1 cellular context compared by ENCODE assay signal in the genomic region with DNA sequence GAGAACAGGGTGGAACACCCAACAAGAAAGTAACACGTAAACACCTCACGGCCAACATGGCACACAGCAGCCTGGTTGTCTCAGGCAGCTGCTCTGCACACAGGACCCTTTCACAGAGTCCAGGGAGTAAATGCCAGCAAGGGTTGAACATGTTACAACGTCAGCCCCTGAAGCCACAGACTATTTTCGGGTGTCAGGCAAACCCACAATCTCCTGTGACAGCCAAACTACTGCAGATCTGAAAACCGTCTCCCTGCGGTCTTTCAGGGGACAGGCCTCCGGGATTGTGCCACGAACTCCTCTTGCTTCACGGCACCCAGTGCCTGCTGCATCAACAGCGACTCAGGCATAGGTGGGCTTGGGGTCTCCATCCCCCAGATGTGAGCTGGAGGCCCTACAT.
TF ChIP-seq lines count a peak whose summit lies in the region.

No MANE protein-coding gene starts in this region.

TF ChIP-seq in GM12878, 131 proteins besides CTCF, POLR2A, EP300 and RAD21 (continued from another document and continues in another):
- TF ChIP-seq YBX1 (IDR thresholded peaks at IDR 0.05), result no peak
- no peak for TF ChIP-seq MXI1 (IDR thresholded peaks at IDR 0.05; ENCODE audit: low read depth, low read length)
- peak; percentile 5; the same call in 1 of the 2 replicates for TF ChIP-seq ZNF384 (IDR thresholded peaks at IDR 0.05; ENCODE audit: borderline replicate concordance, low read depth, low read length)
- TF ChIP-seq STAT1 (conservative IDR thresholded peaks at IDR 0.05), result no peak
- no peak for TF ChIP-seq SREBF2 (IDR thresholded peaks at IDR 0.05; ENCODE audit: low read length)
- TF ChIP-seq TBL1XR1 (IDR thresholded peaks at IDR 0.05; ENCODE audit: low read depth, low read length), result peak; percentile 34; the same call in 1 of the 2 replicates
- no peak for TF ChIP-seq BACH1 (IDR thresholded peaks at IDR 0.05; ENCODE audit: borderline replicate concordance)
- no peak for TF ChIP-seq ASH2L (IDR thresholded peaks at IDR 0.05; ENCODE audit: borderline replicate concordance, low read depth)
- TF ChIP-seq GABPA (IDR thresholded peaks at IDR 0.05; ENCODE audit: low read depth), result no peak
- TF ChIP-seq CHD2 (IDR thresholded peaks at IDR 0.05; ENCODE audit: borderline replicate concordance, low read depth, low read length), result peak; percentile 70; the same call in 1 of the 2 replicates
- TF ChIP-seq, protein P1, sequence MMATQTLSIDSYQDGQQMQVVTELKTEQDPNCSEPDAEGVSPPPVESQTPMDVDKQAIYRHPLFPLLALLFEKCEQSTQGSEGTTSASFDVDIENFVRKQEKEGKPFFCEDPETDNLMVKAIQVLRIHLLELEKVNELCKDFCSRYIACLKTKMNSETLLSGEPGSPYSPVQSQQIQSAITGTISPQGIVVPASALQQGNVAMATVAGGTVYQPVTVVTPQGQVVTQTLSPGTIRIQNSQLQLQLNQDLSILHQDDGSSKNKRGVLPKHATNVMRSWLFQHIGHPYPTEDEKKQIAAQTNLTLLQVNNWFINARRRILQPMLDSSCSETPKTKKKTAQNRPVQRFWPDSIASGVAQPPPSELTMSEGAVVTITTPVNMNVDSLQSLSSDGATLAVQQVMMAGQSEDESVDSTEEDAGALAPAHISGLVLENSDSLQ (IDR thresholded peaks at IDR 0.05), result peak; percentile 57; the same call in 1 of the 2 replicates
- no peak for TF ChIP-seq SUZ12 (IDR thresholded peaks at IDR 0.05; ENCODE audit: unreplicated experiment)
- TF ChIP-seq POLR2AphosphoS2 (IDR thresholded peaks at IDR 0.05; ENCODE audit: low read depth, low read length), result no peak
- TF ChIP-seq KLF5 (IDR thresholded peaks at IDR 0.05; ENCODE audit: partially characterized antibody), result peak; percentile 59
- no peak for TF ChIP-seq LARP7 (IDR thresholded peaks at IDR 0.05)
- TF ChIP-seq, protein P2, sequence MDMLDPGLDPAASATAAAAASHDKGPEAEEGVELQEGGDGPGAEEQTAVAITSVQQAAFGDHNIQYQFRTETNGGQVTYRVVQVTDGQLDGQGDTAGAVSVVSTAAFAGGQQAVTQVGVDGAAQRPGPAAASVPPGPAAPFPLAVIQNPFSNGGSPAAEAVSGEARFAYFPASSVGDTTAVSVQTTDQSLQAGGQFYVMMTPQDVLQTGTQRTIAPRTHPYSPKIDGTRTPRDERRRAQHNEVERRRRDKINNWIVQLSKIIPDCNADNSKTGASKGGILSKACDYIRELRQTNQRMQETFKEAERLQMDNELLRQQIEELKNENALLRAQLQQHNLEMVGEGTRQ (IDR thresholded peaks at IDR 0.05; ENCODE audit: borderline replicate concordance, low read depth, low read length), result no peak
- TF ChIP-seq EED (IDR thresholded peaks at IDR 0.05; ENCODE audit: low read depth), result peak; percentile 96
- TF ChIP-seq, protein P3, sequence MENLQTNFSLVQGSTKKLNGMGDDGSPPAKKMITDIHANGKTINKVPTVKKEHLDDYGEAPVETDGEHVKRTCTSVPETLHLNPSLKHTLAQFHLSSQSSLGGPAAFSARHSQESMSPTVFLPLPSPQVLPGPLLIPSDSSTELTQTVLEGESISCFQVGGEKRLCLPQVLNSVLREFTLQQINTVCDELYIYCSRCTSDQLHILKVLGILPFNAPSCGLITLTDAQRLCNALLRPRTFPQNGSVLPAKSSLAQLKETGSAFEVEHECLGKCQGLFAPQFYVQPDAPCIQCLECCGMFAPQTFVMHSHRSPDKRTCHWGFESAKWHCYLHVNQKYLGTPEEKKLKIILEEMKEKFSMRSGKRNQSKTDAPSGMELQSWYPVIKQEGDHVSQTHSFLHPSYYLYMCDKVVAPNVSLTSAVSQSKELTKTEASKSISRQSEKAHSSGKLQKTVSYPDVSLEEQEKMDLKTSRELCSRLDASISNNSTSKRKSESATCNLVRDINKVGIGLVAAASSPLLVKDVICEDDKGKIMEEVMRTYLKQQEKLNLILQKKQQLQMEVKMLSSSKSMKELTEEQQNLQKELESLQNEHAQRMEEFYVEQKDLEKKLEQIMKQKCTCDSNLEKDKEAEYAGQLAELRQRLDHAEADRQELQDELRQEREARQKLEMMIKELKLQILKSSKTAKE (IDR thresholded peaks at IDR 0.05; ENCODE audit: low read depth, poor library complexity, severe bottlenecking), result peak; percentile 26
- no peak for TF ChIP-seq SMC3 (IDR thresholded peaks at IDR 0.05; ENCODE audit: borderline replicate concordance, low read length)
- TF ChIP-seq IKZF1 (conservative IDR thresholded peaks at IDR 0.05), result peak; percentile 95
- TF ChIP-seq PML (IDR thresholded peaks at IDR 0.05; ENCODE audit: low read length), result no peak
- TF ChIP-seq, protein P4, sequence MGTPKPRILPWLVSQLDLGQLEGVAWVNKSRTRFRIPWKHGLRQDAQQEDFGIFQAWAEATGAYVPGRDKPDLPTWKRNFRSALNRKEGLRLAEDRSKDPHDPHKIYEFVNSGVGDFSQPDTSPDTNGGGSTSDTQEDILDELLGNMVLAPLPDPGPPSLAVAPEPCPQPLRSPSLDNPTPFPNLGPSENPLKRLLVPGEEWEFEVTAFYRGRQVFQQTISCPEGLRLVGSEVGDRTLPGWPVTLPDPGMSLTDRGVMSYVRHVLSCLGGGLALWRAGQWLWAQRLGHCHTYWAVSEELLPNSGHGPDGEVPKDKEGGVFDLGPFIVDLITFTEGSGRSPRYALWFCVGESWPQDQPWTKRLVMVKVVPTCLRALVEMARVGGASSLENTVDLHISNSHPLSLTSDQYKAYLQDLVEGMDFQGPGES (IDR thresholded peaks at IDR 0.05), result no peak
- TF ChIP-seq, protein P5, sequence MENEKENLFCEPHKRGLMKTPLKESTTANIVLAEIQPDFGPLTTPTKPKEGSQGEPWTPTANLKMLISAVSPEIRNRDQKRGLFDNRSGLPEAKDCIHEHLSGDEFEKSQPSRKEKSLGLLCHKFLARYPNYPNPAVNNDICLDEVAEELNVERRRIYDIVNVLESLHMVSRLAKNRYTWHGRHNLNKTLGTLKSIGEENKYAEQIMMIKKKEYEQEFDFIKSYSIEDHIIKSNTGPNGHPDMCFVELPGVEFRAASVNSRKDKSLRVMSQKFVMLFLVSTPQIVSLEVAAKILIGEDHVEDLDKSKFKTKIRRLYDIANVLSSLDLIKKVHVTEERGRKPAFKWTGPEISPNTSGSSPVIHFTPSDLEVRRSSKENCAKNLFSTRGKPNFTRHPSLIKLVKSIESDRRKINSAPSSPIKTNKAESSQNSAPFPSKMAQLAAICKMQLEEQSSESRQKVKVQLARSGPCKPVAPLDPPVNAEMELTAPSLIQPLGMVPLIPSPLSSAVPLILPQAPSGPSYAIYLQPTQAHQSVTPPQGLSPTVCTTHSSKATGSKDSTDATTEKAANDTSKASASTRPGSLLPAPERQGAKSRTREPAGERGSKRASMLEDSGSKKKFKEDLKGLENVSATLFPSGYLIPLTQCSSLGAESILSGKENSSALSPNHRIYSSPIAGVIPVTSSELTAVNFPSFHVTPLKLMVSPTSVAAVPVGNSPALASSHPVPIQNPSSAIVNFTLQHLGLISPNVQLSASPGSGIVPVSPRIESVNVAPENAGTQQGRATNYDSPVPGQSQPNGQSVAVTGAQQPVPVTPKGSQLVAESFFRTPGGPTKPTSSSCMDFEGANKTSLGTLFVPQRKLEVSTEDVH (IDR thresholded peaks at IDR 0.05; ENCODE audit: low read depth, partially characterized antibody), result no peak
- no peak for TF ChIP-seq EZH2 (IDR thresholded peaks at IDR 0.05; ENCODE audit: borderline replicate concordance, control insufficient read depth, low read depth, low read length)
- TF ChIP-seq, protein P6, sequence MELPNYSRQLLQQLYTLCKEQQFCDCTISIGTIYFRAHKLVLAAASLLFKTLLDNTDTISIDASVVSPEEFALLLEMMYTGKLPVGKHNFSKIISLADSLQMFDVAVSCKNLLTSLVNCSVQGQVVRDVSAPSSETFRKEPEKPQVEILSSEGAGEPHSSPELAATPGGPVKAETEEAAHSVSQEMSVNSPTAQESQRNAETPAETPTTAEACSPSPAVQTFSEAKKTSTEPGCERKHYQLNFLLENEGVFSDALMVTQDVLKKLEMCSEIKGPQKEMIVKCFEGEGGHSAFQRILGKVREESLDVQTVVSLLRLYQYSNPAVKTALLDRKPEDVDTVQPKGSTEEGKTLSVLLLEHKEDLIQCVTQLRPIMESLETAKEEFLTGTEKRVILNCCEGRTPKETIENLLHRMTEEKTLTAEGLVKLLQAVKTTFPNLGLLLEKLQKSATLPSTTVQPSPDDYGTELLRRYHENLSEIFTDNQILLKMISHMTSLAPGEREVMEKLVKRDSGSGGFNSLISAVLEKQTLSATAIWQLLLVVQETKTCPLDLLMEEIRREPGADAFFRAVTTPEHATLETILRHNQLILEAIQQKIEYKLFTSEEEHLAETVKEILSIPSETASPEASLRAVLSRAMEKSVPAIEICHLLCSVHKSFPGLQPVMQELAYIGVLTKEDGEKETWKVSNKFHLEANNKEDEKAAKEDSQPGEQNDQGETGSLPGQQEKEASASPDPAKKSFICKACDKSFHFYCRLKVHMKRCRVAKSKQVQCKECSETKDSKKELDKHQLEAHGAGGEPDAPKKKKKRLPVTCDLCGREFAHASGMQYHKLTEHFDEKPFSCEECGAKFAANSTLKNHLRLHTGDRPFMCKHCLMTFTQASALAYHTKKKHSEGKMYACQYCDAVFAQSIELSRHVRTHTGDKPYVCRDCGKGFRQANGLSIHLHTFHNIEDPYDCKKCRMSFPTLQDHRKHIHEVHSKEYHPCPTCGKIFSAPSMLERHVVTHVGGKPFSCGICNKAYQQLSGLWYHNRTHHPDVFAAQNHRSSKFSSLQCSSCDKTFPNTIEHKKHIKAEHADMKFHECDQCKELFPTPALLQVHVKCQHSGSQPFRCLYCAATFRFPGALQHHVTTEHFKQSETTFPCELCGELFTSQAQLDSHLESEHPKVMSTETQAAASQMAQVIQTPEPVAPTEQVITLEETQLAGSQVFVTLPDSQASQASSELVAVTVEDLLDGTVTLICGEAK (IDR thresholded peaks at IDR 0.05; ENCODE audit: borderline replicate concordance), result no peak
- no peak for TF ChIP-seq NR2C1 (IDR thresholded peaks at IDR 0.05)
- TF ChIP-seq, protein P7, sequence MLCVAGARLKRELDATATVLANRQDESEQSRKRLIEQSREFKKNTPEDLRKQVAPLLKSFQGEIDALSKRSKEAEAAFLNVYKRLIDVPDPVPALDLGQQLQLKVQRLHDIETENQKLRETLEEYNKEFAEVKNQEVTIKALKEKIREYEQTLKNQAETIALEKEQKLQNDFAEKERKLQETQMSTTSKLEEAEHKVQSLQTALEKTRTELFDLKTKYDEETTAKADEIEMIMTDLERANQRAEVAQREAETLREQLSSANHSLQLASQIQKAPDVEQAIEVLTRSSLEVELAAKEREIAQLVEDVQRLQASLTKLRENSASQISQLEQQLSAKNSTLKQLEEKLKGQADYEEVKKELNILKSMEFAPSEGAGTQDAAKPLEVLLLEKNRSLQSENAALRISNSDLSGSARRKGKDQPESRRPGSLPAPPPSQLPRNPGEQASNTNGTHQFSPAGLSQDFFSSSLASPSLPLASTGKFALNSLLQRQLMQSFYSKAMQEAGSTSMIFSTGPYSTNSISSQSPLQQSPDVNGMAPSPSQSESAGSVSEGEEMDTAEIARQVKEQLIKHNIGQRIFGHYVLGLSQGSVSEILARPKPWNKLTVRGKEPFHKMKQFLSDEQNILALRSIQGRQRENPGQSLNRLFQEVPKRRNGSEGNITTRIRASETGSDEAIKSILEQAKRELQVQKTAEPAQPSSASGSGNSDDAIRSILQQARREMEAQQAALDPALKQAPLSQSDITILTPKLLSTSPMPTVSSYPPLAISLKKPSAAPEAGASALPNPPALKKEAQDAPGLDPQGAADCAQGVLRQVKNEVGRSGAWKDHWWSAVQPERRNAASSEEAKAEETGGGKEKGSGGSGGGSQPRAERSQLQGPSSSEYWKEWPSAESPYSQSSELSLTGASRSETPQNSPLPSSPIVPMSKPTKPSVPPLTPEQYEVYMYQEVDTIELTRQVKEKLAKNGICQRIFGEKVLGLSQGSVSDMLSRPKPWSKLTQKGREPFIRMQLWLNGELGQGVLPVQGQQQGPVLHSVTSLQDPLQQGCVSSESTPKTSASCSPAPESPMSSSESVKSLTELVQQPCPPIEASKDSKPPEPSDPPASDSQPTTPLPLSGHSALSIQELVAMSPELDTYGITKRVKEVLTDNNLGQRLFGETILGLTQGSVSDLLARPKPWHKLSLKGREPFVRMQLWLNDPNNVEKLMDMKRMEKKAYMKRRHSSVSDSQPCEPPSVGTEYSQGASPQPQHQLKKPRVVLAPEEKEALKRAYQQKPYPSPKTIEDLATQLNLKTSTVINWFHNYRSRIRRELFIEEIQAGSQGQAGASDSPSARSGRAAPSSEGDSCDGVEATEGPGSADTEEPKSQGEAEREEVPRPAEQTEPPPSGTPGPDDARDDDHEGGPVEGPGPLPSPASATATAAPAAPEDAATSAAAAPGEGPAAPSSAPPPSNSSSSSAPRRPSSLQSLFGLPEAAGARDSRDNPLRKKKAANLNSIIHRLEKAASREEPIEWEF (IDR thresholded peaks at IDR 0.05; ENCODE audit: insufficient replicate concordance, low read depth, low read length), result no peak
- no peak for TF ChIP-seq TARDBP (IDR thresholded peaks at IDR 0.05; ENCODE audit: borderline replicate concordance)
- TF ChIP-seq POU2F2 (IDR thresholded peaks at IDR 0.05; ENCODE audit: borderline replicate concordance, low read depth, low read length), result peak; percentile 71; the same call in 1 of the 3 replicates
- TF ChIP-seq, protein P8, sequence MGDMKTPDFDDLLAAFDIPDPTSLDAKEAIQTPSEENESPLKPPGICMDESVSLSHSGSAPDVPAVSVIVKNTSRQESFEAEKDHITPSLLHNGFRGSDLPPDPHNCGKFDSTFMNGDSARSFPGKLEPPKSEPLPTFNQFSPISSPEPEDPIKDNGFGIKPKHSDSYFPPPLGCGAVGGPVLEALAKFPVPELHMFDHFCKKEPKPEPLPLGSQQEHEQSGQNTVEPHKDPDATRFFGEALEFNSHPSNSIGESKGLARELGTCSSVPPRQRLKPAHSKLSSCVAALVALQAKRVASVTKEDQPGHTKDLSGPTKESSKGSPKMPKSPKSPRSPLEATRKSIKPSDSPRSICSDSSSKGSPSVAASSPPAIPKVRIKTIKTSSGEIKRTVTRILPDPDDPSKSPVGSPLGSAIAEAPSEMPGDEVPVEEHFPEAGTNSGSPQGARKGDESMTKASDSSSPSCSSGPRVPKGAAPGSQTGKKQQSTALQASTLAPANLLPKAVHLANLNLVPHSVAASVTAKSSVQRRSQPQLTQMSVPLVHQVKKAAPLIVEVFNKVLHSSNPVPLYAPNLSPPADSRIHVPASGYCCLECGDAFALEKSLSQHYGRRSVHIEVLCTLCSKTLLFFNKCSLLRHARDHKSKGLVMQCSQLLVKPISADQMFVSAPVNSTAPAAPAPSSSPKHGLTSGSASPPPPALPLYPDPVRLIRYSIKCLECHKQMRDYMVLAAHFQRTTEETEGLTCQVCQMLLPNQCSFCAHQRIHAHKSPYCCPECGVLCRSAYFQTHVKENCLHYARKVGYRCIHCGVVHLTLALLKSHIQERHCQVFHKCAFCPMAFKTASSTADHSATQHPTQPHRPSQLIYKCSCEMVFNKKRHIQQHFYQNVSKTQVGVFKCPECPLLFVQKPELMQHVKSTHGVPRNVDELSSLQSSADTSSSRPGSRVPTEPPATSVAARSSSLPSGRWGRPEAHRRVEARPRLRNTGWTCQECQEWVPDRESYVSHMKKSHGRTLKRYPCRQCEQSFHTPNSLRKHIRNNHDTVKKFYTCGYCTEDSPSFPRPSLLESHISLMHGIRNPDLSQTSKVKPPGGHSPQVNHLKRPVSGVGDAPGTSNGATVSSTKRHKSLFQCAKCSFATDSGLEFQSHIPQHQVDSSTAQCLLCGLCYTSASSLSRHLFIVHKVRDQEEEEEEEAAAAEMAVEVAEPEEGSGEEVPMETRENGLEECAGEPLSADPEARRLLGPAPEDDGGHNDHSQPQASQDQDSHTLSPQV (IDR thresholded peaks at IDR 0.05), result peak; percentile 33; the same call in 1 of the 2 replicates
